10 cellular contexts compared by ENCODE assay signal in genomic region chr17:29141484-29141835, GRCh38. TPM values are rescaled to one million over a fixed set of nuclear protein-coding genes. Genes with fewer than 3 reads are reported as not detected.
DNase-seq lines count a peak whose midpoint lies in the region; ATAC-seq and TF ChIP-seq lines count a peak whose summit lies in the region.
"Had no signal": no experiment of that assay in that cellular context is flagged by ENCODE, and none has a peak within 500 bp of the region (broad histone marks: within the 10 kb centered on the region; RNA-seq: fewer than 3 reads in every experiment).

No MANE protein-coding gene starts in this region.

- H3K4me1 ChIP-seq in OCI-LY1 (ENCODE audit: insufficient read depth, low read length, severe bottlenecking) (peaks cover 56% of the 10 kb centered on the region), esophagus muscularis mucosa (peaks cover 55 to 64% (median 60%) of the 10 kb centered on the region in 4 donors), skeletal muscle tissue (ENCODE audit: control insufficient read depth in 3 of 3, insufficient read depth in 3 of 3, low read length in 3 of 3) (peaks cover 72 to 77% (median 73%) of the 10 kb centered on the region in 3 donors)

- H3K9me2 ChIP-seq in OCI-LY1 (ENCODE audit: low read depth, low read length), result no peaks in the 10 kb centered on the region

- no peak for ATAC-seq in GM19455 (IDR thresholded peaks at IDR 0.05; ENCODE audit: unreplicated experiment)

- peak overlapping the region; percentile 94 for H3K4me2 ChIP-seq in OCI-LY1 (ENCODE audit: low read length)

- TF ChIP-seq CTCF in GM06990 (IDR thresholded peaks at IDR 0.05; ENCODE audit: insufficient read depth, low read length, poor library complexity, severe bottlenecking), result no peak
- TF ChIP-seq CTCF in OCI-LY1 (IDR thresholded peaks at IDR 0.05; ENCODE audit: low read length), result no peak
- no peak for TF ChIP-seq CTCF in esophagus muscularis mucosa (IDR thresholded peaks at IDR 0.05)

- H3K27ac ChIP-seq in OCI-LY1 (ENCODE audit: low read depth, low read length, poor library complexity, severe bottlenecking), result peak overlapping the region; percentile 85
- peak overlapping the region; percentile 79 to 86 (median 80) for H3K27ac ChIP-seq in esophagus muscularis mucosa (replicated peaks in 1 of 4)
- peak overlapping the region; percentile 99 for H3K27ac ChIP-seq in skeletal muscle tissue (ENCODE audit: low read depth, low read length)

- intact Hi-C loops in esophagus muscularis mucosa (cut with DNase I), result no loop called here

- DNase-seq in GM06990 (ENCODE audit: extremely low read depth, insufficient read length), result no peak
- DNase-seq in esophagus muscularis mucosa (ENCODE audit: extremely low spot score), result no peak
- no peak for DNase-seq in NCI-H2029 (lab: John Stamatoyannopoulos, UW)
- no peak for DNase-seq in cerebellar nuclear complex (lab: John Stamatoyannopoulos, UW)
- DNase-seq in NCI-H1417 treated with DMSO at 0.1 percent for 48 hours (lab: John Stamatoyannopoulos, UW), result no peak
- DNase-seq: NCI-H446; stimulated activated CD4-positive, alpha-beta T cell treated with anti-CD3 and anti-CD28 coated beads, Interleukin-2, amount 100 ng/mL, for 48 hours had no signal

- no peaks in the 10 kb centered on the region for H3K27me3 ChIP-seq in GM06990 (replicated peaks; ENCODE audit: control insufficient read depth, insufficient read depth, low read length)
- no peaks in the 10 kb centered on the region for H3K27me3 ChIP-seq in OCI-LY1 (ENCODE audit: insufficient read depth, low read length)
- H3K27me3 ChIP-seq in esophagus muscularis mucosa, result no peaks in the 10 kb centered on the region
- no peaks in the 10 kb centered on the region for H3K27me3 ChIP-seq in skeletal muscle tissue (ENCODE audit: control insufficient read depth in 3 of 3, insufficient read depth in 3 of 3, low read length in 3 of 3)

- TF ChIP-seq POLR2A in esophagus muscularis mucosa (IDR thresholded peaks at IDR 0.05; ENCODE audit: low read depth), result no peak

- no peak overlapping the region for H2AFZ ChIP-seq in OCI-LY1 (ENCODE audit: low read length)

- H3F3A ChIP-seq in OCI-LY1 (ENCODE audit: insufficient read depth, low read length), result no peaks in the 10 kb centered on the region

- TF ChIP-seq EP300 in esophagus muscularis mucosa (IDR thresholded peaks at IDR 0.05), result no peak

- H3K36me3 ChIP-seq in GM06990 (ENCODE audit: control insufficient read depth, insufficient read depth, low read length), result no peaks in the 10 kb centered on the region
- H3K36me3 ChIP-seq in OCI-LY1 (ENCODE audit: insufficient read depth, low read length), result no peaks in the 10 kb centered on the region
- H3K36me3 ChIP-seq in esophagus muscularis mucosa, result peaks cover 0 to 7% (median 0%) of the 10 kb centered on the region in 4 donors
- peaks cover 6 to 9% (median 7%) of the 10 kb centered on the region in 3 donors for H3K36me3 ChIP-seq in skeletal muscle tissue (ENCODE audit: control insufficient read depth in 3 of 3, insufficient read depth in 3 of 3, low read length in 3 of 3)

- 68% methylated on average over 2 of the region's 5 CpGs for WGBS in esophagus muscularis mucosa

- H3K4me3 ChIP-seq in GM06990 (replicated peaks; ENCODE audit: low read depth, low read length) (peak overlapping the region; percentile 29), OCI-LY1 (ENCODE audit: low read depth, low read length, poor library complexity, severe bottlenecking) (peak overlapping the region; percentile 65), esophagus muscularis mucosa (peak overlapping the region in 3 of 4 donors; percentile 46 to 56 (median 47)), skeletal muscle tissue (ENCODE audit: low read length in 3 of 3) (peak overlapping the region; percentile 35 to 96 (median 89))

- H3K9me3 ChIP-seq in OCI-LY1 (ENCODE audit: low read length), result no peaks in the 10 kb centered on the region
- no peaks in the 10 kb centered on the region for H3K9me3 ChIP-seq in esophagus muscularis mucosa
- no peaks in the 10 kb centered on the region for H3K9me3 ChIP-seq in skeletal muscle tissue (ENCODE audit: control insufficient read depth in 3 of 3, low read length in 3 of 3)

- no peaks in the 10 kb centered on the region for H3K79me2 ChIP-seq in OCI-LY1 (ENCODE audit: insufficient read depth, low read length)

- H4K20me1 ChIP-seq in OCI-LY1 (ENCODE audit: insufficient read depth, low read length), result no peaks in the 10 kb centered on the region

- H3K9ac ChIP-seq in OCI-LY1 (ENCODE audit: low read length) (peak overlapping the region; percentile 69; the same call in 1 of the 2 replicates), skeletal muscle tissue (ENCODE audit: low read depth in 1 of 3, low read length in 3 of 3) (peak overlapping the region; percentile 51 to 98 (median 96))

RNA-seq across cellular contexts. Expression of gene MYO18A, which starts 38.7 kb away (rescaled TPM):
- 10 to 100 TPM; 46.7 to 82.7 (median 64.6) TPM for total RNA-seq in esophagus muscularis mucosa
- total RNA-seq in skeletal muscle tissue, result 171 TPM

Comparison
In these comparisons a context has a peak if more than half of its experiments do, and no peak if none do; other contexts are left out.
1. H3K4me3 ChIP-seq: peak in every context shown above with its lines; median percentile 89 in skeletal muscle tissue; 65 in OCI-LY1; 47 in esophagus muscularis mucosa; 29 in GM06990.